10 cellular contexts compared by ENCODE assay signal in the genomic region with DNA sequence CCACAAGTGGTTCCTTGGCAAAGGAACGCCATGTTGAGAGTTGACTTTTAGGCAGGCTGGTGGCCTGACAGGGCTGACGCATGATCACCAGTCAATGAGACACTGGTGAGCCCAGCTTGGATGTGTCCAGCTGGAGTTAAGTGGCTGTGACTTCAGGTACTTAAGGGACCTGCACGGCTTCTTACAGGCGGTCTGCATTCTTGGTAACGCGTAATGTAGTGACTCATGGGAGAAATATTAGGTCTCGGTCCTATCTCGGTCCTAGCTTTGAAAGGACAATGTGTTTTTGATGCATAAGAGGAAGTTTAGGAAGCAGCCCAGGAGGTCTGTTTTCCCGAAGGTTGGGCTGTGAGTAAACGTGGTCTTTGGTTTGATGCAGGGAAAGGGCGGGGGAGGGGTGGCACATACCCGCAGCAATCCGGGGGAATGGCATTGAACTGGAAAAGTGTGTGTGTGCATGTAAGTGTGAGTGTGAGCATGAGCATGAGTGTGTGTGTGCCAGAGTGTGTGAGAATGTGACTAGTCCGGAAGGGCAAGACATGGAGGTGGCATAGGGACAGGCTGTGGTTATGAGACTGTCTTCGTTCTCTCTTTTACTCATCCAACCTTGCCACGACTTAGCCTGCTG. TPM values are rescaled to one million over a fixed set of nuclear protein-coding genes. Genes with fewer than 3 reads are reported as not detected.
DNase-seq lines count a peak whose midpoint lies in the region; ATAC-seq, FAIRE-seq and TF ChIP-seq lines count a peak whose summit lies in the region.
"Had no signal": no experiment of that assay in that cellular context is flagged by ENCODE, and none has a peak within 500 bp of the region (broad histone marks: within the 10 kb centered on the region; RNA-seq: fewer than 3 reads in every experiment).

No MANE protein-coding gene starts in this region.

- 49 to 52% methylated on average over 16 of the region's 16 CpGs for WGBS in aorta, 2 donors

- H3K36me3 Mint-ChIP-seq in activated T-cell treated with anti-CD3 and anti-CD28 coated beads, Interleukin-2, amount 50 U/mL, for 72 hours (ENCODE audit: insufficient read depth in 2 of 2) = no peaks in the 10 kb centered on the region
- H3K36me3 Mint-ChIP-seq in activated CD8-positive, alpha-beta T cell treated with anti-CD3 and anti-CD28 coated beads for 36 hours (ENCODE audit: low read depth) = no peaks in the 10 kb centered on the region

- ATAC-seq in activated T-cell treated with anti-CD3 and anti-CD28 coated beads, Interleukin-2, amount 50 U/mL, for 72 hours (replicated peaks in 1 of 2) = peak; percentile 62 to 90
- ATAC-seq in RWPE2 (ENCODE audit: low read depth) (peak; percentile 60; the same call in 2 of the 3 replicates), aorta (ENCODE audit: low FRiP score) (no peak)
- peak; percentile 54 for ATAC-seq in stimulated activated naive CD8-positive, alpha-beta T cell treated with anti-CD3 and anti-CD28 coated beads, Interleukin-15, amount 100 ng/mL, for 72 hours
- ATAC-seq in activated CD8-positive, alpha-beta T cell treated with anti-CD3 and anti-CD28 coated beads for 36 hours = no peak
- ATAC-seq: sciatic nerve had no signal

- no peak for FAIRE-seq in GM12892 (lab: Jason Lieb, UNC)

- DNase-seq in activated T-cell treated with anti-CD3 and anti-CD28 coated beads, Interleukin-2, amount 50 U/mL, for 72 hours = peak in 1 of 2 donors; percentile 6
- DNase-seq in activated T-cell treated with anti-CD3 and anti-CD28 coated beads, Interleukin-2, amount 50 U/mL, for 48 hours = no peak
- DNase-seq in RWPE2 (ENCODE audit: low spot score) (no peak), glomerular visceral epithelial cell (ENCODE audit: extremely low spot score) (peak; percentile 78), GM12892 (ENCODE audit: insufficient read length) (no peak), aorta (no peak)
- DNase-seq in stimulated activated naive CD8-positive, alpha-beta T cell treated with anti-CD3 and anti-CD28 coated beads, Interleukin-15, amount 100 ng/mL, for 72 hours = no peak
- no peak for DNase-seq in activated CD8-positive, alpha-beta T cell treated with anti-CD3 and anti-CD28 coated beads for 36 hours
- DNase-seq: effector CD4-positive, alpha-beta T cell had no signal

- TF ChIP-seq POLR2A in GM12892 (IDR thresholded peaks at IDR 0.05; ENCODE audit: low read depth, low read length) = no peak

- no peak overlapping the region for H3K4me3 ChIP-seq in RWPE2 (ENCODE audit: severe bottlenecking)
- H3K4me3 ChIP-seq in aorta (ENCODE audit: low read length in 2 of 2) = no peak overlapping the region

- intact Hi-C loops in aorta (cut with DNase I) = no loop called here
- intact Hi-C loops in activated CD8-positive, alpha-beta T cell treated with anti-CD3 and anti-CD28 coated beads for 36 hours (cut with micrococcal nuclease) = no loop called here

- H3K27me3 Mint-ChIP-seq in activated T-cell treated with anti-CD3 and anti-CD28 coated beads, Interleukin-2, amount 50 U/mL, for 72 hours (ENCODE audit: low read depth) = peaks cover 20% of the 10 kb centered on the region
- peaks cover 7% of the 10 kb centered on the region for H3K27me3 Mint-ChIP-seq in stimulated activated naive CD8-positive, alpha-beta T cell treated with anti-CD3 and anti-CD28 coated beads, Interleukin-15, amount 100 ng/mL, for 72 hours
- H3K27me3 Mint-ChIP-seq in activated CD8-positive, alpha-beta T cell treated with anti-CD3 and anti-CD28 coated beads for 36 hours = peaks cover 8% of the 10 kb centered on the region

- H3K36me3 ChIP-seq in RWPE2 (ENCODE audit: low read depth) = no peaks in the 10 kb centered on the region
- no peaks in the 10 kb centered on the region for H3K36me3 ChIP-seq in aorta (ENCODE audit: control insufficient read depth in 1 of 2, insufficient read depth in 2 of 2, low read length in 1 of 2)

- H3K9me3 ChIP-seq in RWPE2 (ENCODE audit: severe bottlenecking) (no peaks in the 10 kb centered on the region), aorta (ENCODE audit: control insufficient read depth, low read length) (no peaks in the 10 kb centered on the region)

- H3K9me3 Mint-ChIP-seq in activated T-cell treated with anti-CD3 and anti-CD28 coated beads, Interleukin-2, amount 50 U/mL, for 72 hours = no peaks in the 10 kb centered on the region
- H3K9me3 Mint-ChIP-seq in stimulated activated naive CD8-positive, alpha-beta T cell treated with anti-CD3 and anti-CD28 coated beads, Interleukin-15, amount 100 ng/mL, for 72 hours = no peaks in the 10 kb centered on the region
- H3K9me3 Mint-ChIP-seq in activated CD8-positive, alpha-beta T cell treated with anti-CD3 and anti-CD28 coated beads for 36 hours = no peaks in the 10 kb centered on the region

- POLR2A ChIA-PET in activated CD8-positive, alpha-beta T cell treated with anti-CD3 and anti-CD28 coated beads for 36 hours (lab: Charles Lee) = no interaction called here

- H3K4me1 Mint-ChIP-seq in activated T-cell treated with anti-CD3 and anti-CD28 coated beads, Interleukin-2, amount 50 U/mL, for 72 hours (ENCODE audit: low read depth) = peaks cover 9% of the 10 kb centered on the region
- H3K4me1 Mint-ChIP-seq in stimulated activated naive CD8-positive, alpha-beta T cell treated with anti-CD3 and anti-CD28 coated beads, Interleukin-15, amount 100 ng/mL, for 72 hours = no peaks in the 10 kb centered on the region
- no peaks in the 10 kb centered on the region for H3K4me1 Mint-ChIP-seq in activated CD8-positive, alpha-beta T cell treated with anti-CD3 and anti-CD28 coated beads for 36 hours (ENCODE audit: low read depth)

- H3K27me3 ChIP-seq in RWPE2 (ENCODE audit: insufficient read depth, poor library complexity, severe bottlenecking) (no peaks in the 10 kb centered on the region), aorta (ENCODE audit: control insufficient read depth in 1 of 2, insufficient read depth in 2 of 2, low read length in 1 of 2) (peaks cover 0 to 1% of the 10 kb centered on the region in 2 donors)

- H3K27ac ChIP-seq in RWPE2 (ENCODE audit: poor library complexity, severe bottlenecking) (no peak overlapping the region), aorta (ENCODE audit: low read depth in 1 of 2, low read length in 2 of 2) (no peak overlapping the region)

- no peak overlapping the region for H3K27ac Mint-ChIP-seq in activated T-cell treated with anti-CD3 and anti-CD28 coated beads, Interleukin-2, amount 50 U/mL, for 72 hours
- no peak overlapping the region for H3K27ac Mint-ChIP-seq in stimulated activated naive CD8-positive, alpha-beta T cell treated with anti-CD3 and anti-CD28 coated beads, Interleukin-15, amount 100 ng/mL, for 72 hours
- H3K27ac Mint-ChIP-seq in activated CD8-positive, alpha-beta T cell treated with anti-CD3 and anti-CD28 coated beads for 36 hours = no peak overlapping the region

- TF ChIP-seq CTCF in RWPE2 (IDR thresholded peaks at IDR 0.05; ENCODE audit: poor library complexity, severe bottlenecking) = no peak
- no peak for TF ChIP-seq CTCF in activated CD8-positive, alpha-beta T cell treated with anti-CD3 and anti-CD28 coated beads for 36 hours (IDR thresholded peaks at IDR 0.05)

- no peak overlapping the region for H3K4me3 Mint-ChIP-seq in activated T-cell treated with anti-CD3 and anti-CD28 coated beads, Interleukin-2, amount 50 U/mL, for 72 hours
- no peak overlapping the region for H3K4me3 Mint-ChIP-seq in stimulated activated naive CD8-positive, alpha-beta T cell treated with anti-CD3 and anti-CD28 coated beads, Interleukin-15, amount 100 ng/mL, for 72 hours
- no peak overlapping the region for H3K4me3 Mint-ChIP-seq in activated CD8-positive, alpha-beta T cell treated with anti-CD3 and anti-CD28 coated beads for 36 hours

- CTCF ChIA-PET in activated CD8-positive, alpha-beta T cell treated with anti-CD3 and anti-CD28 coated beads for 36 hours (lab: Charles Lee) = interaction anchor here (1.8 kb wide), 1 partner anchor 59 kb away, joined by 5 read pairs; no protein-coding TSS in a partner anchor

- H3K4me1 ChIP-seq in RWPE2 (ENCODE audit: insufficient read depth, poor library complexity, severe bottlenecking) = peaks cover 11% of the 10 kb centered on the region
- no peaks in the 10 kb centered on the region for H3K4me1 ChIP-seq in aorta (ENCODE audit: control insufficient read depth in 1 of 2, insufficient read depth in 2 of 2, low read length in 2 of 2)

RNA-seq across cellular contexts. Expression of gene FAM43A, which starts 55.3 kb away (rescaled TPM):
- total RNA-seq in activated T-cell treated with anti-CD3 and anti-CD28 coated beads, Interleukin-2, amount 50 U/mL, for 72 hours = 10 to 100 TPM in 1 of 2 donors, 1 to 10 TPM in 1; 5.4 to 13.4 TPM
- 1.0 TPM for polyA plus RNA-seq in GM12892 (2012; ENCODE audit: missing spikeins)
- 10 to 100 TPM in 1 of 2 donors, 1 to 10 TPM in 1; 8.4 to 19.4 TPM for total RNA-seq in aorta
- 1 to 10 TPM; 1.4 to 1.9 TPM for polyA plus RNA-seq in aorta
- total RNA-seq in activated CD8-positive, alpha-beta T cell treated with anti-CD3 and anti-CD28 coated beads for 36 hours = 1 to 10 TPM; 3.3 to 3.9 TPM

Comparison
In these comparisons a context has a peak if more than half of its experiments do, and no peak if none do; other contexts are left out.
1. ATAC-seq: peak in activated T-cell treated with anti-CD3 and anti-CD28 coated beads, Interleukin-2, amount 50 U/mL, for 72 hours (2 of 2), RWPE2 (single experiment) and stimulated activated naive CD8-positive, alpha-beta T cell treated with anti-CD3 and anti-CD28 coated beads, Interleukin-15, amount 100 ng/mL, for 72 hours (single experiment); none in aorta (single experiment) and activated CD8-positive, alpha-beta T cell treated with anti-CD3 and anti-CD28 coated beads for 36 hours (single experiment).